1 cellular context compared by ENCODE assay signal in the genomic region with DNA sequence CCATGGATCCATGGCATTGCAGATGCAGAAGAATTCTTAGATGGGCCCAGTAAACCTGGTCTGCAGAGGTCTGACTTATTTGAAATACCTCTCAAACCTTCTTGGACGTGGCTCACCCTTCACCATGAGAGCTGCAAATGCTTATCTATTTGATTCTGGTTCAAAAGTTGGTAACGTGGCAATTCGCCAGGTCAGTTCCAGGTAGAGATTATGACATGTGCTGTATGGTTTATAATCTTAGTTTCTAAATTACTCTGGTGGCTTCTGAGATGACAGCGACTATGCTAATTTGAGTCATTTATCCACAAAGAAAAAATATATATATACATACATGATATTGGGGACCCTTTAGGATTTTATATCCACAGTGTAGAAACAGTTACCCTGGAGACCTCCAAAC.
TF ChIP-seq lines count a peak whose summit lies in the region.

No MANE protein-coding gene starts in this region.

TF ChIP-seq in endothelial cell of umbilical vein, 7 proteins besides CTCF, POLR2A, EP300 and RAD21 (continued from another document):
- no peak for TF ChIP-seq EZH2 (IDR thresholded peaks at IDR 0.05; ENCODE audit: borderline replicate concordance, low read depth, low read length, severe bottlenecking)
- no peak for TF ChIP-seq GATA2 (IDR thresholded peaks at IDR 0.05; ENCODE audit: insufficient read depth, insufficient read length, low read depth, low read length)
